28 cellular contexts compared by ENCODE assay signal in genomic region chr16:23384878-23385277, GRCh38.
DNase-seq lines count a peak whose midpoint lies in the region; ATAC-seq and TF ChIP-seq lines count a peak whose summit lies in the region.
"Had no signal": no experiment of that assay in that cellular context is flagged by ENCODE, and none has a peak within 500 bp of the region (broad histone marks: within the 10 kb centered on the region; RNA-seq: fewer than 3 reads in every experiment).

No MANE protein-coding gene starts in this region.

- no peak overlapping the region for H3K27ac ChIP-seq in psoas muscle
- H3K27ac ChIP-seq: adrenal gland; BLaER1 treated with 17β-estradiol and CSF1 and Interleukin-3, amounts not matched to agents 10 nM and 100 nM; hepatocyte; spleen had no signal

- peak; percentile 26 for DNase-seq in GM12865 (ENCODE audit: low read depth)
- DNase-seq in NCI-H69 (lab: John Stamatoyannopoulos, UW), result peak; percentile 50
- peak; percentile 65 to 67 for DNase-seq in cerebellar nuclear complex (lab: John Stamatoyannopoulos, UW)
- DNase-seq in psoas muscle, result no peak
- DNase-seq in GM03348 (ENCODE audit: low spot score), result no peak
- no peak for DNase-seq in germinal center (ENCODE audit: low spot score)
- DNase-seq: activated naive CD4-positive, alpha-beta T cell treated with Interleukin-2 at 50 U/mL for 16 hours; activated T-cell treated with anti-CD3 and anti-CD28 coated beads, Interleukin-2, amount 50 U/mL, for 72 hours; adrenal gland; Caco-2; foreskin fibroblast; naive thymus-derived CD4-positive, alpha-beta T cell; NCI-H1092 treated with DMSO at 0.1 percent for 48 hours; NCI-H2029; NCI-H510A; NK-92 treated with Interleukin-12 subunit alpha and Interleukin-12 subunit beta, amount 100 ng/mL, for 24 hours; occipital lobe; SIG-M5; spleen; stimulated activated CD4-positive, alpha-beta T cell treated with anti-CD3 and anti-CD28 coated beads, Interleukin-2, amount 100 ng/mL, for 48 hours had no signal

- H3K27me3 ChIP-seq in psoas muscle (ENCODE audit: insufficient read depth in 3 of 3, low read length in 2 of 3), result no peaks in the 10 kb centered on the region
- H3K27me3 ChIP-seq: adrenal gland; BLaER1 treated with 17β-estradiol and CSF1 and Interleukin-3, amounts not matched to agents 10 nM and 100 nM; dorsolateral prefrontal cortex; hepatocyte; spleen had no signal

- peaks cover 0 to 24% of the 10 kb centered on the region in 2 donors for H3K36me3 ChIP-seq in psoas muscle (ENCODE audit: insufficient read depth in 1 of 2, low read depth in 1 of 2)

- no peaks in the 10 kb centered on the region for H3K9me3 ChIP-seq in psoas muscle
- H3K9me3 ChIP-seq: adrenal gland; BLaER1 treated with 17β-estradiol and CSF1 and Interleukin-3, amounts not matched to agents 10 nM and 100 nM; Caco-2; spleen had no signal

- intact Hi-C loops in psoas muscle (cut with DNase I), result no loop called here

- H3K4me1 ChIP-seq in psoas muscle, result no peaks in the 10 kb centered on the region
- H3K4me1 ChIP-seq: adrenal gland; BLaER1 treated with 17β-estradiol and CSF1 and Interleukin-3, amounts not matched to agents 10 nM and 100 nM; Caco-2; spleen had no signal

- 61 to 87% (median 78%) methylated on average over 10 of the region's 10 CpGs for WGBS in psoas muscle, 3 donors

- TF ChIP-seq CTCF in GM12865 (IDR thresholded peaks at IDR 0.05; ENCODE audit: insufficient read depth, low read depth, low read length, missing control alignments), result no peak
- TF ChIP-seq CTCF in psoas muscle (IDR thresholded peaks at IDR 0.05), result no peak

- H3K4me3 ChIP-seq in GM12865 (ENCODE audit: low read depth, low read length) (no peak overlapping the region), psoas muscle (no peak overlapping the region)
- H3K4me3 ChIP-seq: adrenal gland; BLaER1 treated with 17β-estradiol and CSF1 and Interleukin-3, amounts not matched to agents 10 nM and 100 nM; dorsolateral prefrontal cortex; hepatocyte; spleen had no signal

- peak in 3 of 4 donors; percentile 15 to 58 (median 56) for ATAC-seq in psoas muscle
- ATAC-seq in HG02588 (IDR thresholded peaks at IDR 0.05; ENCODE audit: unreplicated experiment), result no peak
- ATAC-seq in HG03097 (IDR thresholded peaks at IDR 0.05; ENCODE audit: low FRiP score, unreplicated experiment), result no peak
- ATAC-seq: activated CD4-positive, CD25-positive, alpha-beta regulatory T cell treated with anti-CD3 and anti-CD28 coated beads, Interleukin-2, amount 50 U/mL, for 24 hours; activated T-cell treated with anti-CD3 and anti-CD28 coated beads, Interleukin-2, amount 50 U/mL, for 72 hours; left lobe of liver; naive thymus-derived CD4-positive, alpha-beta T cell; stimulated activated memory B cell treated with anti-CD40 and anti-IgM and Interleukin-4, amounts not matched to agents 10 μg/mL and 1 μg/mL and 100 μg/mL, for 72 hours had no signal

Comparison
In these comparisons a context has a peak if more than half of its experiments do, and no peak if none do; other contexts are left out.
1. DNase-seq: peak in GM12865 (single experiment), NCI-H69 (single experiment) and cerebellar nuclear complex (2 of 2); none in psoas muscle (0 of 2), GM03348 (single experiment) and germinal center (single experiment).
2. ATAC-seq: peak in psoas muscle (3 of 4); none in HG02588 (single experiment) and HG03097 (single experiment).